In the genomic region with DNA sequence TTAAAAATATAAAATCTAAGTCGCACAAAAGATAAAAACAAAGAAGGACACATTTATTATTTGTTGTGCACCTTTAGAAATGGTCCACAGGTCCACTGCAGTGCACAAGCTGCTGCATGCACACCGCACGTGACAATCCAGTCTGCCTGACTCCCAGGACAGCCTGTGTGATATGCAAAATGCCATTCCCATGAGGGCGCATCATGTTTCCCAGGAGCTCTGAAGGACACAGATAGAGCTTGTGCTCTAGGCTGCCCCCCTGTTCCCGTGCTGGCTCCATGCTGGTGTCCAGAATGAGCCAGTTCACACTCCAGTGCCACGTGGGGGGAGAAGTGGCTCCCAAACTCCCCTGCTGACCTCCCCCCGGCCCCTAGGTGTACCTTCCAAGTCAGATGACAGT, we compare ENCODE assay signal across 10 cellular contexts. TPM values are rescaled to one million over a fixed set of nuclear protein-coding genes. Genes with fewer than 3 reads are reported as not detected.
DNase-seq lines count a peak whose midpoint lies in the region; ATAC-seq, FAIRE-seq and TF ChIP-seq lines count a peak whose summit lies in the region.
"Had no signal": no experiment of that assay in that cellular context is flagged by ENCODE, and none has a peak within 500 bp of the region (broad histone marks: within the 10 kb centered on the region; RNA-seq: fewer than 3 reads in every experiment).

No MANE protein-coding gene starts in this region.

- H3K4me1 Mint-ChIP-seq in naive thymus-derived CD4-positive, alpha-beta T cell, result peaks cover 0 to 2% (median 0%) of the 10 kb centered on the region in 7 donors

- no peaks in the 10 kb centered on the region for H3K27me3 ChIP-seq in naive thymus-derived CD4-positive, alpha-beta T cell (ENCODE audit: control insufficient read depth in 2 of 2, insufficient read depth in 2 of 2, low read length in 2 of 2)
- no peaks in the 10 kb centered on the region for H3K27me3 ChIP-seq in small intestine (ENCODE audit: control insufficient read depth in 2 of 2, insufficient read depth in 2 of 2, low read length in 2 of 2)

- intact Hi-C loops in mucosa of descending colon (cut with DNase I, micrococcal nuclease), result loop anchor here (2.0 to 5.0 kb wide), 3 partner anchors 58 to 184 kb away; no protein-coding TSS in a partner anchor
- intact Hi-C loops in naive thymus-derived CD4-positive, alpha-beta T cell (cut with micrococcal nuclease), result loop anchor here (1.0 kb wide), 5 partner anchors 57 to 385 kb away; no protein-coding TSS in a partner anchor

- no peaks in the 10 kb centered on the region for H3K36me3 Mint-ChIP-seq in naive thymus-derived CD4-positive, alpha-beta T cell

- peak in 8 of 14 donors; percentile 36 to 75 (median 56) for DNase-seq in C1 segment of cervical spinal cord (lab: John Stamatoyannopoulos, UW)
- peak; percentile 92 for DNase-seq in NCI-H2107 treated with DMSO at 0.1 percent for 48 hours (lab: John Stamatoyannopoulos, UW; ENCODE audit: unreplicated experiment)
- peak; percentile 42 for DNase-seq in choroid plexus epithelial cell (ENCODE audit: low read depth)
- no peak for DNase-seq in mucosa of descending colon
- no peak for DNase-seq in naive thymus-derived CD4-positive, alpha-beta T cell
- no peak for DNase-seq in activated CD8-positive, alpha-beta memory T cell treated with anti-CD3 and anti-CD28 coated beads, Interleukin-2, amount 50 U/mL, for 4 hours
- no peak for DNase-seq in small intestine
- DNase-seq in NAMALWA (ENCODE audit: low spot score), result no peak

- H3K27ac ChIP-seq in naive thymus-derived CD4-positive, alpha-beta T cell (ENCODE audit: low read depth, low read length), result no peak overlapping the region
- no peak overlapping the region for H3K27ac ChIP-seq in small intestine (ENCODE audit: low read depth in 1 of 2, low read length in 1 of 2)
- H3K27ac ChIP-seq: KMS-11 had no signal

- H3K4me3 ChIP-seq in choroid plexus epithelial cell (ENCODE audit: low read depth, low read length) (no peak overlapping the region), mucosa of descending colon (no peak overlapping the region), small intestine (ENCODE audit: low read depth in 1 of 2, low read length in 2 of 2) (no peak overlapping the region)
- no peak overlapping the region for H3K4me3 ChIP-seq in naive thymus-derived CD4-positive, alpha-beta T cell (ENCODE audit: low read length)

- CTCF ChIA-PET in naive thymus-derived CD4-positive, alpha-beta T cell (lab: Charles Lee), result interaction anchor here (0.7 to 8.4 kb wide), 25 partner anchors 8 to 491 kb away, joined by 3 to 169 read pairs (median 5); a partner anchor contains a TSS

- H3K4me1 ChIP-seq in mucosa of descending colon (ENCODE audit: low read depth) (no peaks in the 10 kb centered on the region), small intestine (ENCODE audit: control insufficient read depth in 2 of 2, insufficient read depth in 1 of 2, low read depth in 1 of 2, low read length in 1 of 2) (no peaks in the 10 kb centered on the region)
- no peaks in the 10 kb centered on the region for H3K4me1 ChIP-seq in naive thymus-derived CD4-positive, alpha-beta T cell (ENCODE audit: control insufficient read depth in 2 of 2, insufficient read depth in 2 of 2, low read length in 2 of 2)

- H3K36me3 ChIP-seq in mucosa of descending colon (ENCODE audit: low read depth), result no peaks in the 10 kb centered on the region
- no peaks in the 10 kb centered on the region for H3K36me3 ChIP-seq in naive thymus-derived CD4-positive, alpha-beta T cell (ENCODE audit: control insufficient read depth in 2 of 3, insufficient read depth in 3 of 3, low read length in 3 of 3)
- H3K36me3 ChIP-seq in small intestine (ENCODE audit: control insufficient read depth in 2 of 2, insufficient read depth in 2 of 2, low read length in 2 of 2), result no peaks in the 10 kb centered on the region

- peaks cover 0 to 21% (median 0%) of the 10 kb centered on the region in 11 donors for H3K9me3 Mint-ChIP-seq in naive thymus-derived CD4-positive, alpha-beta T cell

- H3K27ac Mint-ChIP-seq in naive thymus-derived CD4-positive, alpha-beta T cell, result no peak overlapping the region

- WGBS in small intestine, 3 donors, result 36 to 57% (median 51%) methylated on average over 7 of the region's 7 CpGs

- H3K9me3 ChIP-seq in mucosa of descending colon (no peaks in the 10 kb centered on the region), small intestine (ENCODE audit: control insufficient read depth, low read depth) (no peaks in the 10 kb centered on the region)
- no peaks in the 10 kb centered on the region for H3K9me3 ChIP-seq in naive thymus-derived CD4-positive, alpha-beta T cell (ENCODE audit: control insufficient read depth in 2 of 3, low read length in 3 of 3)

- no peak overlapping the region for H3K4me3 Mint-ChIP-seq in naive thymus-derived CD4-positive, alpha-beta T cell

- FAIRE-seq in small intestine (lab: Jason Lieb, UNC), result no peak
- FAIRE-seq: G401.6 had no signal

- H3K27me3 Mint-ChIP-seq in naive thymus-derived CD4-positive, alpha-beta T cell, result peaks cover 0 to 2% (median 0%) of the 10 kb centered on the region in 5 donors

- POLR2A ChIA-PET in naive thymus-derived CD4-positive, alpha-beta T cell (lab: Charles Lee), result interaction anchor here (1.7 kb wide), 1 partner anchor 185 kb away, joined by 6 read pairs; no protein-coding TSS in a partner anchor

- peak; percentile 10 for ATAC-seq in mucosa of descending colon
- ATAC-seq in naive thymus-derived CD4-positive, alpha-beta T cell, result no peak

- TF ChIP-seq CTCF in choroid plexus epithelial cell (conservative IDR thresholded peaks at IDR 0.05; ENCODE audit: low read depth, low read length), result no peak
- TF ChIP-seq CTCF in mucosa of descending colon (IDR thresholded peaks at IDR 0.05), result no peak

RNA-seq across cellular contexts. Expression of a gene that starts 26.5 kb away (rescaled TPM):
- total RNA-seq in mucosa of descending colon, result 1 to 10 TPM in 1 of 3 donors, under 1 TPM in 2; 0.69 to 1.3 (median 0.76) TPM
- under 1 TPM in 3 of 5 experiments, not detected in 2; 0.24 to 0.76 (median 0.35) TPM for total RNA-seq in naive thymus-derived CD4-positive, alpha-beta T cell
- polyA plus RNA-seq in naive thymus-derived CD4-positive, alpha-beta T cell, result not detected
- 1 to 10 TPM in 1 of 3 donors, under 1 TPM in 2; 0.45 to 1.1 (median 0.70) TPM for polyA plus RNA-seq in small intestine

RNA-seq across cellular contexts. Expression of a gene that starts 33.5 kb away (rescaled TPM):
- total RNA-seq in mucosa of descending colon, result not detected
- not detected for total RNA-seq in naive thymus-derived CD4-positive, alpha-beta T cell
- not detected for polyA plus RNA-seq in naive thymus-derived CD4-positive, alpha-beta T cell
- polyA plus RNA-seq in small intestine, result under 1 TPM; 0.03 to 0.81 (median 0.22) TPM

RNA-seq across cellular contexts. Expression of a gene that starts 47.0 kb away (rescaled TPM):
- 10 to 100 TPM in 2 of 3 donors, 1 to 10 TPM in 1; 6.5 to 26.1 (median 17.7) TPM for total RNA-seq in mucosa of descending colon
- not detected for total RNA-seq in naive thymus-derived CD4-positive, alpha-beta T cell
- not detected for polyA plus RNA-seq in naive thymus-derived CD4-positive, alpha-beta T cell
- polyA plus RNA-seq in small intestine, result 100 to 1,000 TPM in 2 of 3 donors, 10 to 100 TPM in 1; 15.6 to 216 (median 209) TPM

Comparison
In these comparisons a context has a peak if more than half of its experiments do, and no peak if none do; other contexts are left out.
1. DNase-seq: peak in C1 segment of cervical spinal cord (8 of 14), NCI-H2107 treated with DMSO at 0.1 percent for 48 hours (single experiment) and choroid plexus epithelial cell (single experiment); none in mucosa of descending colon (0 of 3), naive thymus-derived CD4-positive, alpha-beta T cell (0 of 9), activated CD8-positive, alpha-beta memory T cell treated with anti-CD3 and anti-CD28 coated beads, Interleukin-2, amount 50 U/mL, for 4 hours (single experiment), small intestine (single experiment) and NAMALWA (single experiment).
2. RNA of a gene that starts 47.0 kb away (total RNA-seq): 6.5 to 26.1 TPM in mucosa of descending colon; not detected in naive thymus-derived CD4-positive, alpha-beta T cell; every median in the first group is over 4 times any median in the second.